Comparison of ENCODE assay signal across 2 cellular contexts in genomic region chr16:366476-366875, GRCh38.
TF ChIP-seq lines count a peak whose summit lies in the region.

No MANE protein-coding gene starts in this region.

TF ChIP-seq in HEK293, 187 proteins besides CTCF, POLR2A, EP300 and RAD21:
- no peak for TF ChIP-seq TRIM28 (IDR thresholded peaks at IDR 0.05; ENCODE audit: borderline replicate concordance, low read length)
- no peak for TF ChIP-seq ZNF571 (tag by site-specific recombination; IDR thresholded peaks at IDR 0.05)
- no peak for TF ChIP-seq ZEB2 (tag by site-specific recombination; IDR thresholded peaks at IDR 0.05)
- TF ChIP-seq ZNF239 (tag by site-specific recombination; IDR thresholded peaks at IDR 0.05) = no peak
- no peak for TF ChIP-seq ZNF830 (tag by site-specific recombination; IDR thresholded peaks at IDR 0.05; ENCODE audit: low read depth)
- TF ChIP-seq ZNF701 (tag by site-specific recombination; IDR thresholded peaks at IDR 0.05) = no peak
- TF ChIP-seq ZNF600 (tag by site-specific recombination; IDR thresholded peaks at IDR 0.05) = peak; percentile 74

TF ChIP-seq in K562, 482 proteins besides CTCF, POLR2A, EP300 and RAD21:
- no peak for TF ChIP-seq ZNF445 (CRISPR knock-in tag; IDR thresholded peaks at IDR 0.05; ENCODE audit: low read depth)
- no peak for TF ChIP-seq ZNF143 (CRISPR knock-in tag; IDR thresholded peaks at IDR 0.05)
- no peak for TF ChIP-seq SMARCE1 (IDR thresholded peaks at IDR 0.05)
- TF ChIP-seq RBFOX2 (IDR thresholded peaks at IDR 0.05; ENCODE audit: low read depth, low read length) = 0 out of 2 replicates have a peak, but pooled peaks have one; percentile 5
